ENCODE assay signal across 25 cellular contexts in genomic region chr2:23684540-23685176, GRCh38.
DNase-seq lines count a peak whose midpoint lies in the region; ATAC-seq, FAIRE-seq and TF ChIP-seq lines count a peak whose summit lies in the region.
"Had no signal": no experiment of that assay in that cellular context is flagged by ENCODE, and none has a peak within 500 bp of the region (broad histone marks: within the 10 kb centered on the region; RNA-seq: fewer than 3 reads in every experiment).

No MANE protein-coding gene starts in this region.

- TSS peak; percentile 36 for BruUV-seq in HepG2 (replicated peaks; lab: Mats Ljungman, UMichigan)
- BruUV-seq in K562 (replicated peaks; lab: Mats Ljungman, UMichigan), result no TSS peak

- 26% methylated on average over 10 of the region's 16 CpGs for WGBS in HepG2 (ENCODE audit: low lambda C conversion rate)
- WGBS in right lobe of liver (ENCODE audit: insufficient coverage, low coverage, low lambda C conversion rate, missing lambda C conversion rate), result 46% methylated on average over 6 of the region's 16 CpGs
- 2% methylated on average over 15 of the region's 16 CpGs for WGBS in K562 (ENCODE audit: insufficient coverage, low coverage, missing lambda C conversion rate)

- TF ChIP-seq RAD21 in HepG2 (CRISPR knock-in tag; IDR thresholded peaks at IDR 0.05), result no peak
- no peak for TF ChIP-seq RAD21 in K562 (CRISPR knock-in tag; conservative IDR thresholded peaks at IDR 0.05 in 1 of 2, IDR thresholded peaks at IDR 0.05 in 1 of 2)

- H2AFZ ChIP-seq in HepG2 (ENCODE audit: low read length) (no peak overlapping the region), K562 (ENCODE audit: low read depth, low read length) (no peak overlapping the region)

- H3K27me3 Mint-ChIP-seq in activated naive CD4-positive, alpha-beta T cell treated with anti-CD3 and anti-CD28 coated beads for 36 hours (ENCODE audit: low read depth), result no peaks in the 10 kb centered on the region

- TF ChIP-seq POLR2A in HepG2 (IDR thresholded peaks at IDR 0.05; ENCODE audit: insufficient read depth in 1 of 2, low read depth in 2 of 2, low read length in 2 of 2), result no peak
- TF ChIP-seq POLR2A in right lobe of liver (IDR thresholded peaks at IDR 0.05), result no peak
- no peak for TF ChIP-seq POLR2A in K562 (conservative IDR thresholded peaks at IDR 0.05)

- H3K4me2 ChIP-seq in HepG2 (ENCODE audit: low read depth, low read length) (peak overlapping the region; percentile 16; the same call in 1 of the 2 replicates), K562 (ENCODE audit: insufficient read depth, low read length) (no peak overlapping the region)
- H3K4me2 ChIP-seq: A549 had no signal

- H3K4me3 ChIP-seq in HepG2 (replicated peaks in 1 of 3; ENCODE audit: insufficient read depth in 1 of 3, low read depth in 2 of 3, low read length in 3 of 3) (no peak overlapping the region), right lobe of liver (no peak overlapping the region), K562 (no peak overlapping the region), upper lobe of right lung (no peak overlapping the region)
- H3K4me3 ChIP-seq: A549, esophagus muscularis mucosa, mucosa of descending colon, SJSA1, stomach, tibial nerve had no signal

- H3K4me1 ChIP-seq in HepG2 (ENCODE audit: insufficient read depth, low read length) (0 out of 2 replicates have a peak, but pooled peaks cover 4% of the 10 kb centered on the region), right lobe of liver (no peaks in the 10 kb centered on the region), K562 (replicated peaks in 1 of 2; ENCODE audit: control insufficient read depth in 2 of 2, insufficient read depth in 2 of 2, low read length in 2 of 2) (peaks cover 0 to 7% of the 10 kb centered on the region in 2 experiments; a peak in 2 of 5 replicates), upper lobe of right lung (no peaks in the 10 kb centered on the region)
- H3K4me1 ChIP-seq: A549, SJSA1 had no signal

- H3K79me2 ChIP-seq in HepG2 (ENCODE audit: insufficient read depth, low read length), result no peaks in the 10 kb centered on the region
- H3K79me2 ChIP-seq in K562 (ENCODE audit: control insufficient read depth, insufficient read depth, low read length), result no peaks in the 10 kb centered on the region

- no peaks in the 10 kb centered on the region for H3K9me3 Mint-ChIP-seq in activated naive CD4-positive, alpha-beta T cell treated with anti-CD3 and anti-CD28 coated beads for 36 hours

- H4K20me1 ChIP-seq in HepG2 (ENCODE audit: insufficient read depth, low read length) (no peaks in the 10 kb centered on the region), K562 (replicated peaks; ENCODE audit: control insufficient read depth, insufficient read depth, low read length) (0 out of 2 replicates have a peak, but pooled peaks cover 5% of the 10 kb centered on the region)

- CTCF ChIA-PET in HepG2 (lab: Yijun Ruan, JAX; ENCODE audit: low intra/inter-chr PET ratio, low total read pairs) (no interaction called here), K562 (lab: Yijun Ruan, JAX; ENCODE audit: low intra/inter-chr PET ratio) (no interaction called here)
- CTCF ChIA-PET in activated naive CD4-positive, alpha-beta T cell treated with anti-CD3 and anti-CD28 coated beads for 36 hours (lab: Charles Lee), result interaction anchor here (0.6 kb wide), 1 partner anchor 489 kb away, joined by 4 read pairs; no protein-coding TSS in a partner anchor

- H3K27ac Mint-ChIP-seq in activated naive CD4-positive, alpha-beta T cell treated with anti-CD3 and anti-CD28 coated beads for 36 hours, result no peak overlapping the region

- H3K36me3 ChIP-seq in HepG2 (replicated peaks in 1 of 2; ENCODE audit: control insufficient read depth in 1 of 2, insufficient read depth in 2 of 2, low read length in 2 of 2) (no peaks in the 10 kb centered on the region), right lobe of liver (no peaks in the 10 kb centered on the region), K562 (ENCODE audit: control insufficient read depth, insufficient read depth, low read length) (no peaks in the 10 kb centered on the region), upper lobe of right lung (no peaks in the 10 kb centered on the region)
- H3K36me3 ChIP-seq: BE2C, SJSA1 had no signal

- H3K9me1 ChIP-seq in K562 (ENCODE audit: control insufficient read depth, insufficient read depth, low read length), result peaks cover 5% of the 10 kb centered on the region

- DNase-seq in HepG2 (ENCODE audit: low spot score), result no peak
- no peak for DNase-seq in right lobe of liver
- no peak for DNase-seq in K562 (ENCODE audit: extremely low read depth in 1 of 4, low spot score in 3 of 4)
- no peak for DNase-seq in left lobe of liver (ENCODE audit: low spot score)
- no peak for DNase-seq in GM03348 (ENCODE audit: low spot score)
- no peak for DNase-seq in activated naive CD4-positive, alpha-beta T cell treated with anti-CD3 and anti-CD28 coated beads for 36 hours
- no peak for DNase-seq in upper lobe of right lung
- DNase-seq: activated CD8-positive, alpha-beta memory T cell treated with anti-CD3 and anti-CD28 coated beads for 24 hours; activated naive CD4-positive, alpha-beta T cell treated with Interleukin-2 at 50 U/mL for 16 hours; activated T-cell treated with anti-CD3 and anti-CD28 coated beads, Interleukin-2, amount 50 U/mL, for 48 hours; BE2C; COR-L47; cortex of kidney; DND-41; NCI-H526; stomach had no signal

- no peaks in the 10 kb centered on the region for H3K9me3 ChIP-seq in HepG2 (ENCODE audit: low read length)
- no peaks in the 10 kb centered on the region for H3K9me3 ChIP-seq in right lobe of liver
- H3K9me3 ChIP-seq in K562 (replicated peaks; ENCODE audit: control insufficient read depth, insufficient read depth, low read depth, low read length), result no peaks in the 10 kb centered on the region
- H3K9me3 ChIP-seq in upper lobe of right lung, result no peaks in the 10 kb centered on the region
- H3K9me3 ChIP-seq: A549, BE2C, esophagus muscularis mucosa, mucosa of descending colon, SJSA1, stomach, tibial nerve had no signal

- no peak for TF ChIP-seq EP300 in HepG2 (IDR thresholded peaks at IDR 0.05; ENCODE audit: low read depth in 2 of 2, low read length in 2 of 2)
- TF ChIP-seq EP300 in HepG2 (CRISPR knock-in tag; IDR thresholded peaks at IDR 0.05; ENCODE audit: borderline replicate concordance), result no peak
- no peak for TF ChIP-seq EP300 in K562 (IDR thresholded peaks at IDR 0.05; ENCODE audit: low read length)

- H3K27me3 ChIP-seq in HepG2 (ENCODE audit: control insufficient read depth in 1 of 2, insufficient read depth in 2 of 2, low read length in 2 of 2) (peaks cover 3 to 7% of the 10 kb centered on the region in 2 experiments; a peak in 3 of 5 replicates), right lobe of liver (no peaks in the 10 kb centered on the region), K562 (ENCODE audit: control insufficient read depth in 2 of 2, insufficient read depth in 2 of 2, low read length in 2 of 2) (peaks cover 17 to 78% of the 10 kb centered on the region in 2 experiments; a peak in 4 of 5 replicates), upper lobe of right lung (no peaks in the 10 kb centered on the region)
- H3K27me3 ChIP-seq: BE2C, esophagus muscularis mucosa, SJSA1, stomach, tibial nerve had no signal

- H3K4me1 Mint-ChIP-seq in activated naive CD4-positive, alpha-beta T cell treated with anti-CD3 and anti-CD28 coated beads for 36 hours (ENCODE audit: low read depth), result peaks cover 2% of the 10 kb centered on the region

- H3K27ac ChIP-seq in HepG2 (ENCODE audit: extremely low read length, insufficient read depth, low read length) (no peak overlapping the region), right lobe of liver (no peak overlapping the region), K562 (ENCODE audit: extremely low read depth, low read depth, low read length) (no peak overlapping the region), upper lobe of right lung (no peak overlapping the region)
- H3K27ac ChIP-seq: A549, SJSA1 had no signal

- ATAC-seq in HepG2 (peak; percentile 19), right lobe of liver (no peak), K562 (peak; percentile 15; the same call in 2 of the 3 replicates), left lobe of liver (peak; percentile 12), HG03460 (IDR thresholded peaks at IDR 0.05; ENCODE audit: unreplicated experiment) (no peak), upper lobe of right lung (no peak)
- ATAC-seq: mucosa of descending colon, sciatic nerve had no signal

- intact Hi-C loops in HepG2 (cut with micrococcal nuclease; ENCODE audit: unreplicated experiment), result no loop called here
- intact Hi-C loops in right lobe of liver (cut with DNase I), result no loop called here
- intact Hi-C loops in K562 (cut with micrococcal nuclease), result no loop called here
- intact Hi-C loops in activated naive CD4-positive, alpha-beta T cell treated with anti-CD3 and anti-CD28 coated beads for 36 hours (cut with micrococcal nuclease), result no loop called here
- intact Hi-C loops in upper lobe of right lung (cut with DNase I), result no loop called here

- H3K4me3 Mint-ChIP-seq in activated naive CD4-positive, alpha-beta T cell treated with anti-CD3 and anti-CD28 coated beads for 36 hours, result no peak overlapping the region

- H3K36me3 Mint-ChIP-seq in activated naive CD4-positive, alpha-beta T cell treated with anti-CD3 and anti-CD28 coated beads for 36 hours (ENCODE audit: low read depth), result no peaks in the 10 kb centered on the region

- FAIRE-seq in HepG2 (lab: Jason Lieb, UNC) (no peak), K562 (lab: Jason Lieb, UNC) (no peak)
- FAIRE-seq: A549, frontal cortex, RCC 7860 had no signal

- in situ Hi-C loops in HepG2 (cut with HindIII; ENCODE audit: extremely low pct_ligation_motif_present, low pct_unique_long_range_greater_than_20kb) (no loop called here), K562 (cut with MboI) (no loop called here)

- no peak overlapping the region for H3K9ac ChIP-seq in HepG2 (ENCODE audit: insufficient read depth, low read depth, low read length)
- no peak overlapping the region for H3K9ac ChIP-seq in K562 (ENCODE audit: insufficient read depth in 1 of 2, low read depth in 2 of 2, low read length in 2 of 2)

- TF ChIP-seq CTCF in HepG2 (CRISPR knock-in tag; IDR thresholded peaks at IDR 0.05) (no peak), right lobe of liver (IDR thresholded peaks at IDR 0.05) (no peak), K562 (IDR thresholded peaks at IDR 0.05 in 2 of 3, conservative IDR thresholded peaks at IDR 0.05 in 1 of 3; ENCODE audit: insufficient read depth in 2 of 3, low read depth in 1 of 3, low read length in 3 of 3) (no peak), upper lobe of right lung (IDR thresholded peaks at IDR 0.05) (no peak)

- POLR2A ChIA-PET in HepG2 (lab: Yijun Ruan, JAX), result no interaction called here
- POLR2A ChIA-PET in K562 (lab: Yijun Ruan, JAX), result interaction anchor here (0.6 kb wide), 1 partner anchor 228 kb away, joined by 4 read pairs; no protein-coding TSS in a partner anchor

TF ChIP-seq in HepG2, 621 proteins besides CTCF, POLR2A, EP300 and RAD21:
- TF ChIP-seq ZNF468 (CRISPR knock-in tag; IDR thresholded peaks at IDR 0.05) (no peak), AGO2 (optimal IDR thresholded peaks at IDR 0.05; ENCODE audit: low read depth, low read length) (peak; percentile 8)

TF ChIP-seq in K562, 482 proteins besides CTCF, POLR2A, EP300 and RAD21 (continues in another document):
- TF ChIP-seq LCOR (CRISPR knock-in tag; IDR thresholded peaks at IDR 0.05) (no peak), PYGO2 (tag; IDR thresholded peaks at IDR 0.05) (no peak), TCF3 (CRISPR knock-in tag; IDR thresholded peaks at IDR 0.05) (no peak), ZNF76 (CRISPR knock-in tag; IDR thresholded peaks at IDR 0.05; ENCODE audit: borderline replicate concordance) (no peak), WHSC1 (IDR thresholded peaks at IDR 0.05; ENCODE audit: low read length) (no peak)

Comparison
In these comparisons a context has a peak if more than half of its experiments do, and no peak if none do; other contexts are left out.
1. ATAC-seq: peak in HepG2 (single experiment), K562 (single experiment) and left lobe of liver (single experiment); none in right lobe of liver (0 of 4), HG03460 (single experiment) and upper lobe of right lung (single experiment).